Comparison of ENCODE assay signal across 27 cellular contexts in genomic region chr12:114735680-114736374, GRCh38. TPM values are rescaled to one million over a fixed set of nuclear protein-coding genes. Genes with fewer than 3 reads are reported as not detected.
A peak's percentile ranks its signal among the peaks of the same experiment; 100 is the strongest.
DNase-seq lines count a peak whose midpoint lies in the region; ATAC-seq and TF ChIP-seq lines count a peak whose summit lies in the region.
"Had no signal": no experiment of that assay in that cellular context is flagged by ENCODE, and none has a peak within 500 bp of the region (broad histone marks: within the 10 kb centered on the region; RNA-seq: fewer than 3 reads in every experiment).

No MANE protein-coding gene starts in this region.

- H3K27me3 ChIP-seq in NT2/D1 (ENCODE audit: insufficient read depth, insufficient read length) (peaks cover 42% of the 10 kb centered on the region), hepatocyte (peaks cover 10% of the 10 kb centered on the region), osteoblast (ENCODE audit: insufficient read depth, low read length) (peaks cover 24% of the 10 kb centered on the region), SK-N-SH (ENCODE audit: insufficient read depth) (no peaks in the 10 kb centered on the region)
- H3K27me3 ChIP-seq: SJSA1, vagina had no signal

- H3K9ac ChIP-seq in NT2/D1 (ENCODE audit: insufficient read length, low read depth) = peak overlapping the region; percentile 67
- H3K9ac ChIP-seq in SK-N-SH = no peak overlapping the region

- H3K27ac ChIP-seq in hepatocyte = peak overlapping the region; percentile 84
- H3K27ac ChIP-seq in osteoblast (ENCODE audit: low read depth, low read length) = no peak overlapping the region
- no peak overlapping the region for H3K27ac ChIP-seq in SK-N-SH (ENCODE audit: low read depth in 2 of 2, low read length in 1 of 2)
- H3K27ac ChIP-seq: left ventricle myocardium inferior, SJSA1, skin epidermis, thoracic aorta, vagina, VCaP had no signal

- H3K36me3 ChIP-seq in NT2/D1 (ENCODE audit: insufficient read depth, insufficient read length, low read length) = no peaks in the 10 kb centered on the region
- no peaks in the 10 kb centered on the region for H3K36me3 ChIP-seq in hepatocyte (replicated peaks; ENCODE audit: insufficient read depth, low read depth)
- H3K36me3 ChIP-seq in osteoblast (ENCODE audit: insufficient read depth, low read length) = no peaks in the 10 kb centered on the region
- H3K36me3 ChIP-seq in SK-N-SH (replicated peaks in 1 of 2; ENCODE audit: control insufficient read depth in 1 of 2, insufficient read depth in 2 of 2, low read length in 1 of 2) = no peaks in the 10 kb centered on the region
- H3K36me3 ChIP-seq: left ventricle myocardium inferior, SJSA1, thoracic aorta, vagina had no signal

- no peaks in the 10 kb centered on the region for H3K4me1 Mint-ChIP-seq in natural killer cell treated with Interleukin-12 subunit alpha and Interleukin-12 subunit beta and Interleukin-15 and Interleukin-18, amount 100 ng/mL, for 72 hours (ENCODE audit: low read depth in 2 of 2)
- H3K4me1 Mint-ChIP-seq: activated naive CD4-positive, alpha-beta T cell treated with anti-CD3 and anti-CD28 coated beads, Interleukin-2, amount 50 U/mL, for 24 hours had no signal

- CTCF ChIA-PET in SK-N-SH (lab: Yijun Ruan, JAX) = no interaction called here

- H3K9me2 ChIP-seq in hepatocyte (replicated peaks; ENCODE audit: insufficient read depth) (no peaks in the 10 kb centered on the region), SK-N-SH (no peaks in the 10 kb centered on the region)

- TF ChIP-seq CTCF in hepatocyte (IDR thresholded peaks at IDR 0.05; ENCODE audit: poor library complexity) (no peak), osteoblast (IDR thresholded peaks at IDR 0.05; ENCODE audit: extremely low read depth, low read depth, low read length) (no peak), SK-N-SH (IDR thresholded peaks at IDR 0.05) (no peak)

- H3K36me3 Mint-ChIP-seq in natural killer cell treated with Interleukin-12 subunit alpha and Interleukin-12 subunit beta and Interleukin-15 and Interleukin-18, amount 100 ng/mL, for 72 hours = no peaks in the 10 kb centered on the region
- H3K36me3 Mint-ChIP-seq: activated naive CD4-positive, alpha-beta T cell treated with anti-CD3 and anti-CD28 coated beads, Interleukin-2, amount 50 U/mL, for 24 hours had no signal

- H3K9me3 Mint-ChIP-seq in natural killer cell treated with Interleukin-12 subunit alpha and Interleukin-12 subunit beta and Interleukin-15 and Interleukin-18, amount 100 ng/mL, for 72 hours = no peaks in the 10 kb centered on the region
- H3K9me3 Mint-ChIP-seq: activated naive CD4-positive, alpha-beta T cell treated with anti-CD3 and anti-CD28 coated beads, Interleukin-2, amount 50 U/mL, for 24 hours had no signal

- DNase-seq in NT2/D1 (ENCODE audit: low read depth, low spot score) = no peak
- DNase-seq in hepatocyte (ENCODE audit: low spot score) = no peak
- no peak for DNase-seq in osteoblast (ENCODE audit: insufficient read length, low spot score, missing footprints)
- no peak for DNase-seq in SK-N-SH
- no peak for DNase-seq in NCI-H2171 treated with DMSO at 0.1 percent for 48 hours (lab: John Stamatoyannopoulos, UW)
- no peak for DNase-seq in natural killer cell treated with Interleukin-12 subunit alpha and Interleukin-12 subunit beta and Interleukin-15 and Interleukin-18, amount 100 ng/mL, for 72 hours (ENCODE audit: low spot score)
- DNase-seq: activated CD4-positive, alpha-beta T cell treated with anti-CD3 and anti-CD28 coated beads for 48 hours; activated CD8-positive, alpha-beta memory T cell treated with anti-CD3 and anti-CD28 coated beads for 24 hours; anterior cingulate cortex; DMS 273 treated with DMSO at 0.1 percent for 48 hours; effector memory CD4-positive, alpha-beta T cell; EL; left ventricle myocardium inferior; NCI-H1092; NCI-H187; NCI-H510A; nucleus accumbens; stimulated activated naive CD8-positive, alpha-beta T cell treated with anti-CD3 and anti-CD28 coated beads, Interleukin-15, Interleukin-2, amounts not matched to agents 100 U/mL and 50 U/mL, for 24 hours; T1000 had no signal

- H3K79me2 ChIP-seq in hepatocyte (no peaks in the 10 kb centered on the region), osteoblast (ENCODE audit: insufficient read depth, low read length) (no peaks in the 10 kb centered on the region), SK-N-SH (ENCODE audit: insufficient read depth) (no peaks in the 10 kb centered on the region)

- no peak for TF ChIP-seq EP300 in SK-N-SH (IDR thresholded peaks at IDR 0.05; ENCODE audit: borderline replicate concordance in 1 of 2, low read depth in 1 of 2, low read length in 1 of 2)

- POLR2A ChIA-PET in SK-N-SH (lab: Yijun Ruan, JAX) = no interaction called here

- ATAC-seq in HG03521 (IDR thresholded peaks at IDR 0.05; ENCODE audit: unreplicated experiment) = no peak
- no peak for ATAC-seq in natural killer cell treated with Interleukin-12 subunit alpha and Interleukin-12 subunit beta and Interleukin-15 and Interleukin-18, amount 100 ng/mL, for 72 hours
- ATAC-seq: K562; stimulated activated naive CD8-positive, alpha-beta T cell treated with anti-CD3 and anti-CD28 coated beads, Interleukin-15, Interleukin-2, amounts not matched to agents 100 U/mL and 50 U/mL, for 24 hours had no signal

- no peak overlapping the region for H3K27ac Mint-ChIP-seq in natural killer cell treated with Interleukin-12 subunit alpha and Interleukin-12 subunit beta and Interleukin-15 and Interleukin-18, amount 100 ng/mL, for 72 hours
- H3K27ac Mint-ChIP-seq: activated naive CD4-positive, alpha-beta T cell treated with anti-CD3 and anti-CD28 coated beads, Interleukin-2, amount 50 U/mL, for 24 hours had no signal

- no peaks in the 10 kb centered on the region; the same call in 1 of the 2 replicates for H3K9me3 ChIP-seq in NT2/D1 (ENCODE audit: insufficient read depth, low read length)
- H3K9me3 ChIP-seq in hepatocyte (ENCODE audit: low read depth) = no peaks in the 10 kb centered on the region
- H3K9me3 ChIP-seq in osteoblast (ENCODE audit: low read depth, low read length) = no peaks in the 10 kb centered on the region
- H3K9me3 ChIP-seq in SK-N-SH = no peaks in the 10 kb centered on the region
- H3K9me3 ChIP-seq: left ventricle myocardium inferior, SJSA1, thoracic aorta, vagina had no signal

- H3K27me3 Mint-ChIP-seq in natural killer cell treated with Interleukin-12 subunit alpha and Interleukin-12 subunit beta and Interleukin-15 and Interleukin-18, amount 100 ng/mL, for 72 hours = peaks cover 9 to 15% of the 10 kb centered on the region in 2 donors

- peaks cover 8% of the 10 kb centered on the region for H3K4me1 ChIP-seq in NT2/D1 (ENCODE audit: insufficient read depth, insufficient read length)
- H3K4me1 ChIP-seq in hepatocyte (ENCODE audit: insufficient read depth) = peaks cover 5% of the 10 kb centered on the region
- peaks cover 5% of the 10 kb centered on the region for H3K4me1 ChIP-seq in osteoblast (ENCODE audit: insufficient read depth, low read length)
- H3K4me1 ChIP-seq in SK-N-SH (ENCODE audit: control insufficient read depth in 1 of 2, insufficient read depth in 2 of 2, low read depth in 1 of 2, low read length in 1 of 2) = peaks cover 0 to 7% of the 10 kb centered on the region in 2 experiments; a peak in 1 of 4 replicates
- H3K4me1 ChIP-seq: SJSA1, vagina had no signal

- peak overlapping the region; percentile 70 for H3K4me2 ChIP-seq in hepatocyte
- H3K4me2 ChIP-seq in osteoblast (ENCODE audit: insufficient read depth, low read length) = peak overlapping the region; percentile 70
- no peak overlapping the region for H3K4me2 ChIP-seq in SK-N-SH

- H3K4me3 Mint-ChIP-seq in natural killer cell treated with Interleukin-12 subunit alpha and Interleukin-12 subunit beta and Interleukin-15 and Interleukin-18, amount 100 ng/mL, for 72 hours = no peak overlapping the region

- WGBS in hepatocyte (ENCODE audit: low lambda C conversion rate, missing lambda C conversion rate) = 38% methylated on average over 43 of the region's 43 CpGs
- WGBS in SK-N-SH (ENCODE audit: low lambda C conversion rate) = 92% methylated on average over 43 of the region's 43 CpGs

- H3F3A ChIP-seq in SK-N-SH (replicated peaks; ENCODE audit: insufficient read depth) = no peaks in the 10 kb centered on the region

- H3K4me3 ChIP-seq in NT2/D1 (ENCODE audit: insufficient read length, low read depth) = peak overlapping the region; percentile 44
- no peak overlapping the region for H3K4me3 ChIP-seq in hepatocyte
- peak overlapping the region; percentile 49 for H3K4me3 ChIP-seq in osteoblast (ENCODE audit: insufficient read depth, low read length)
- no peak overlapping the region for H3K4me3 ChIP-seq in SK-N-SH (ENCODE audit: low read depth in 2 of 2, low read length in 1 of 2)
- H3K4me3 ChIP-seq: K562, left ventricle myocardium inferior, SJSA1, skin epidermis, thoracic aorta had no signal

- H2AFZ ChIP-seq in hepatocyte = peak overlapping the region; percentile 27
- peak overlapping the region; percentile 47 for H2AFZ ChIP-seq in osteoblast (ENCODE audit: low read length)
- no peak overlapping the region for H2AFZ ChIP-seq in SK-N-SH (ENCODE audit: low read depth)

- TF ChIP-seq RAD21 in SK-N-SH (IDR thresholded peaks at IDR 0.05; ENCODE audit: low read length) = no peak

- H4K20me1 ChIP-seq in hepatocyte (ENCODE audit: insufficient read depth, poor library complexity, severe bottlenecking) (no peaks in the 10 kb centered on the region), osteoblast (ENCODE audit: insufficient read depth, low read length) (no peaks in the 10 kb centered on the region), SK-N-SH (ENCODE audit: insufficient read depth) (no peaks in the 10 kb centered on the region)

TF ChIP-seq in SK-N-SH, 30 proteins besides CTCF, POLR2A, EP300 and RAD21 (continues in another document):
- TF ChIP-seq RXRA (IDR thresholded peaks at IDR 0.05; ENCODE audit: borderline replicate concordance, low read depth) (no peak), MXI1 (IDR thresholded peaks at IDR 0.05; ENCODE audit: low read depth, low read length) (no peak), SIN3A (IDR thresholded peaks at IDR 0.05; ENCODE audit: borderline replicate concordance, low read depth, low read length) (no peak), RFX5 (IDR thresholded peaks at IDR 0.05; ENCODE audit: low read length) (no peak)
- TF ChIP-seq, protein P1, sequence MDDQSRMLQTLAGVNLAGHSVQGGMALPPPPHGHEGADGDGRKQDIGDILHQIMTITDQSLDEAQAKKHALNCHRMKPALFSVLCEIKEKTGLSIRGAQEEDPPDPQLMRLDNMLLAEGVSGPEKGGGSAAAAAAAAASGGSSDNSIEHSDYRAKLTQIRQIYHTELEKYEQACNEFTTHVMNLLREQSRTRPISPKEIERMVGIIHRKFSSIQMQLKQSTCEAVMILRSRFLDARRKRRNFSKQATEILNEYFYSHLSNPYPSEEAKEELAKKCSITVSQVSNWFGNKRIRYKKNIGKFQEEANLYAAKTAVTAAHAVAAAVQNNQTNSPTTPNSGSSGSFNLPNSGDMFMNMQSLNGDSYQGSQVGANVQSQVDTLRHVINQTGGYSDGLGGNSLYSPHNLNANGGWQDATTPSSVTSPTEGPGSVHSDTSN (IDR thresholded peaks at IDR 0.05) = no peak

RNA-seq across cellular contexts. Expression of gene TBX3, which starts 51.9 kb away (rescaled TPM):
- total RNA-seq in hepatocyte = 133 and 142 TPM in 2 replicates
- 108 and 109 TPM in 2 replicates for polyA plus RNA-seq in hepatocyte
- 11.9 and 14.1 TPM in 2 replicates for total RNA-seq in osteoblast
- 10.2 and 11.3 TPM in 2 replicates for polyA plus RNA-seq in SK-N-SH (2012; rRNA removed)
- polyA plus RNA-seq in SK-N-SH (2012; cell fraction: cytosol; rRNA removed) = 6.2 and 8.5 TPM in 2 replicates
- polyA plus RNA-seq in SK-N-SH (2012; cell fraction: nucleus; rRNA removed) = 32.3 and 34.6 TPM in 2 replicates
- total RNA-seq in natural killer cell treated with Interleukin-12 subunit alpha and Interleukin-12 subunit beta and Interleukin-15 and Interleukin-18, amount 100 ng/mL, for 72 hours = not detected

Comparison
In these comparisons a context has a peak if more than half of its experiments do, and no peak if none do; other contexts are left out.
1. H3K4me3 ChIP-seq: peak in NT2/D1 (single experiment) and osteoblast (single experiment); none in hepatocyte (single experiment) and SK-N-SH (0 of 2).
2. RNA of gene TBX3, which starts 51.9 kb away (total RNA-seq): 133 to 142 TPM in hepatocyte and 11.9 to 14.1 TPM in osteoblast; not detected in natural killer cell treated with Interleukin-12 subunit alpha and Interleukin-12 subunit beta and Interleukin-15 and Interleukin-18, amount 100 ng/mL, for 72 hours; every median in the first group is over 10 times any median in the second.